8 cellular contexts compared by ENCODE assay signal in genomic region chr5:75734913-75735789, GRCh38. TPM values are rescaled to one million over a fixed set of nuclear protein-coding genes. Genes with fewer than 3 reads are reported as not detected.
A peak's percentile ranks its signal among the peaks of the same experiment; 100 is the strongest.
DNase-seq lines count a peak whose midpoint lies in the region; ATAC-seq, FAIRE-seq and TF ChIP-seq lines count a peak whose summit lies in the region.

No MANE protein-coding gene starts in this region.

- H3K9me3 ChIP-seq in A549 (0 out of 3 replicates have a peak, but pooled peaks cover 6% of the 10 kb centered on the region), MM.1S (replicated peaks; ENCODE audit: insufficient read depth, low read length) (no peaks in the 10 kb centered on the region)

- H3K4me1 ChIP-seq in A549 (no peaks in the 10 kb centered on the region), MM.1S (ENCODE audit: low read length) (peaks cover 8% of the 10 kb centered on the region; the same call in 1 of the 2 replicates)

- H3K9me2 ChIP-seq in MM.1S (replicated peaks; ENCODE audit: insufficient read depth, low read length) = no peaks in the 10 kb centered on the region

- H3K4me3 ChIP-seq in A549 (no peak overlapping the region), MM.1S (ENCODE audit: low read length) (no peak overlapping the region)

- H3K4me2 ChIP-seq in A549 (peak overlapping the region; percentile 40; the same call in 2 of the 3 replicates), MM.1S (ENCODE audit: low read depth, low read length) (no peak overlapping the region)

- TF ChIP-seq POLR2A in A549 (IDR thresholded peaks at IDR 0.05; ENCODE audit: low read length) = no peak

- POLR2A ChIA-PET in A549 (lab: Yijun Ruan, JAX) = interaction anchor here (1.0 kb wide), 1 partner anchor 18 kb away, joined by 3 read pairs; the partner anchor contains the start of gene POC5

- peak; percentile 5 to 57 for DNase-seq in A549 (ENCODE audit: low read depth in 1 of 2, low spot score in 1 of 2)
- peak; percentile 37 for DNase-seq in Daoy (ENCODE audit: low read depth)
- peak; percentile 65 for DNase-seq in MM.1S
- peak; percentile 53 for DNase-seq in astrocyte of the hippocampus (ENCODE audit: low read depth, low spot score)
- peak; percentile 49 for DNase-seq in kidney tubule cell (ENCODE audit: low spot score)
- DNase-seq in NCI-H187 treated with DMSO at 0.1 percent for 48 hours (lab: John Stamatoyannopoulos, UW) = no peak

- H3K27ac ChIP-seq in A549 = no peak overlapping the region
- no peak overlapping the region for H3K27ac ChIP-seq in MM.1S (ENCODE audit: low read length)

- 0 out of 2 replicates have a peak overlapping the region, but pooled peaks have one; percentile 4 for H2AFZ ChIP-seq in MM.1S (ENCODE audit: low read length)

- no peaks in the 10 kb centered on the region for H3K79me2 ChIP-seq in MM.1S (ENCODE audit: low read length)

- ATAC-seq in A549 (peak; percentile 92 to 93), HG02623 (IDR thresholded peaks at IDR 0.05; ENCODE audit: unreplicated experiment) (no peak), HG03135 (IDR thresholded peaks at IDR 0.05; ENCODE audit: unreplicated experiment) (no peak)

- TF ChIP-seq EP300 in A549 (IDR thresholded peaks at IDR 0.05) = no peak

- TF ChIP-seq CTCF in A549 (IDR thresholded peaks at IDR 0.05) (peak; percentile 59), MM.1S (IDR thresholded peaks at IDR 0.05; ENCODE audit: low read length) (peak; percentile 87)

- no peaks in the 10 kb centered on the region for H3F3A ChIP-seq in MM.1S (ENCODE audit: insufficient read depth, low read length)

- H3K36me3 ChIP-seq in MM.1S (replicated peaks; ENCODE audit: insufficient read depth, low read length) = no peaks in the 10 kb centered on the region

- TF ChIP-seq RAD21 in A549 (conservative IDR thresholded peaks at IDR 0.05 in 1 of 2, IDR thresholded peaks at IDR 0.05 in 1 of 2) = peak; percentile 60 to 67

- CTCF ChIA-PET in A549 (lab: Yijun Ruan, JAX) = interaction anchor here (0.6 to 2.3 kb wide), 10 partner anchors 9 to 847 kb away, joined by 3 to 11 read pairs (median 3); partner anchors contain the start of gene ANKRD31

- no peaks in the 10 kb centered on the region for H3K27me3 ChIP-seq in MM.1S (replicated peaks; ENCODE audit: insufficient read depth, low read length)

- H4K20me1 ChIP-seq in MM.1S (ENCODE audit: insufficient read depth, low read length) = no peaks in the 10 kb centered on the region

- no peak overlapping the region for H3K9ac ChIP-seq in MM.1S (ENCODE audit: low read length)

- FAIRE-seq in A549 (lab: Jason Lieb, UNC) = peak; percentile 76

- WGBS in A549 (ENCODE audit: missing lambda C conversion rate) = 6% methylated on average over 6 of the region's 6 CpGs

TF ChIP-seq in A549, 52 proteins besides CTCF, POLR2A, EP300 and RAD21:
- TF ChIP-seq MAX (IDR thresholded peaks at IDR 0.05) = no peak
- TF ChIP-seq SMC3 (IDR thresholded peaks at IDR 0.05) = peak; percentile 64

RNA-seq across cellular contexts. Expression of gene POC5, which starts 17.9 kb away (rescaled TPM):
- 21.6 and 26.2 TPM in 2 replicates for polyA plus RNA-seq in A549 (2011; rRNA removed)
- polyA plus RNA-seq in A549 (2012; cell fraction: cytosol; rRNA removed) = 9.6 and 10.7 TPM in 2 replicates
- polyA plus RNA-seq in A549 (2012; cell fraction: nucleus; rRNA removed) = 15.6 and 15.8 TPM in 2 replicates
- polyA plus RNA-seq in A549 (2017; fragmentation: RNase III; extraction: RNeasy Plus Mini Kit Qiagen cat#74134 plus additional on column Dnase treatment) = 11.5 to 14.1 TPM (median 12.7 TPM) in 3 replicates
- 11.2 and 12.4 TPM in 2 replicates for polyA minus RNA-seq in A549 (2011; rRNA and poly(A)+ RNA removed)
- total RNA-seq in Daoy (2014; rRNA removed; shearing (Covaris generic)) = 45.1 and 51.1 TPM in 2 replicates

Comparison
In these comparisons a context has a peak if more than half of its experiments do, and no peak if none do; other contexts are left out.
1. ATAC-seq: peak in A549 (2 of 2); none in HG02623 (single experiment) and HG03135 (single experiment).